Comparison of ENCODE assay signal across 6 cellular contexts in the genomic region with DNA sequence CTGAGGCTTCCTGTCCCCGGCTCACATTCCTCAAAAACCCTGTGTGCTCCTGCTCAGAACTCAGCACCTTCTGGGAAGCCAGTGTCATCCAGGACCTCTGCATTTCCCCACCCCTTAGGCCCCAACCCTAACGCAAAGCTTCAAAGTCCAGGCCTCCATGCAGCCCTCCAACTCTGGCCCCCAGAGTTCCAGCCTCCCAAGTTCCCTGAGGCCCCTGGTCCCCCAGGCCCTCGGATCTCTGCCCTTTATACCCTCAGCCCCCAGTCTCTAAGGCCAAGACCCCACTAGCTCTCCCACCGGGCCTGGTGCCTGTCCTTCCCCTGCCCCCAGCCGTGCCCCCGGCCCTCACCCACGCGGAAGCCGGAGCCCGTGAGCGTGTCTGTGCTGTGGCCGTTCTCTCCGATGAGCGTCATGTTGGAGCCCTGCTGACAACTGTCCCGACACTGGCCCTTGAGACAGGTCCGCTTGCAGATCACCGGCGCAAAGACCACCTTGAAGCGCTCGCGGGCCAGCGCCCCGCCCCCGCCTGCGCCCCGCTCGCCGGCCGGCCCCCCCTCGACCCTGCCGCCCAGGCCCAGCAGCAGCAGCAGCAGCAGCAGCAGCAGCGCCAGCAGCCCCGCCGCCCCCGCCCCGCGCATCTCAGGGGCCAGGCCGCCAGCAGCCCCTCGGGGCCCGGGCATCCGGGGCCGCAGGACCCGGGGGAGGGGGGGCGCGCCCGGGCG. TPM values are rescaled to one million over a fixed set of nuclear protein-coding genes. Genes with fewer than 3 reads are reported as not detected.
DNase-seq lines count a peak whose midpoint lies in the region; ATAC-seq and TF ChIP-seq lines count a peak whose summit lies in the region.

No MANE protein-coding gene starts in this region.

- CTCF ChIA-PET in PC-3 (lab: Charles Lee), result interaction anchor here (0.6 kb wide), 1 partner anchor 91 kb away, joined by 5 read pairs; no protein-coding TSS in a partner anchor

- H2AFZ ChIP-seq in PC-3 (ENCODE audit: low read length), result no peak overlapping the region; the same call in 1 of the 2 replicates

- H3K9ac ChIP-seq in PC-3 (ENCODE audit: low read length), result peak overlapping the region; percentile 56

- H3K9me2 ChIP-seq in PC-3 (replicated peaks; ENCODE audit: low read length), result no peaks in the 10 kb centered on the region

- peak overlapping the region; percentile 89 to 93 for H3K27ac Mint-ChIP-seq in effector memory CD8-positive, alpha-beta T cell

- TF ChIP-seq CTCF in PC-3 (conservative IDR thresholded peaks at IDR 0.05; ENCODE audit: low read depth, low read length), result no peak
- no peak for TF ChIP-seq CTCF in gastrocnemius medialis (IDR thresholded peaks at IDR 0.05 in 4 of 5, conservative IDR thresholded peaks at IDR 0.05 in 1 of 5)

- BruUV-seq in PC-3 (replicated peaks; lab: Mats Ljungman, UMichigan), result no TSS peak

- peaks cover 9% of the 10 kb centered on the region for H3K36me3 Mint-ChIP-seq in effector memory CD8-positive, alpha-beta T cell (ENCODE audit: insufficient read depth)

- H4K20me1 ChIP-seq in PC-3 (ENCODE audit: low read length), result no peaks in the 10 kb centered on the region

- H3K27me3 ChIP-seq in PC-3 (ENCODE audit: low read length), result no peaks in the 10 kb centered on the region
- H3K27me3 ChIP-seq in gastrocnemius medialis, result no peaks in the 10 kb centered on the region

- no peaks in the 10 kb centered on the region for H3K27me3 Mint-ChIP-seq in effector memory CD8-positive, alpha-beta T cell

- H3K36me3 ChIP-seq in PC-3 (ENCODE audit: low read depth, low read length) (no peaks in the 10 kb centered on the region), gastrocnemius medialis (no peaks in the 10 kb centered on the region)

- H3K27ac ChIP-seq in PC-3 (ENCODE audit: low read length), result peak overlapping the region; percentile 80
- H3K27ac ChIP-seq in gastrocnemius medialis, result peak overlapping the region; percentile 95 to 99 (median 97)

- intact Hi-C loops in PC-3 (cut with micrococcal nuclease), result no loop called here
- intact Hi-C loops in gastrocnemius medialis (cut with DNase I; ENCODE audit: low total_unique reads), result loop anchor here (1.0 kb wide), 1 partner anchor 17 kb away; no protein-coding TSS in a partner anchor

- POLR2A ChIA-PET in PC-3 (lab: Charles Lee; ENCODE audit: unreplicated experiment), result no interaction called here

- no peak for DNase-seq in PC-3
- no peak for DNase-seq in effector memory CD8-positive, alpha-beta T cell
- no peak for DNase-seq in gastrocnemius medialis
- no peak for DNase-seq in HuH-7 (ENCODE audit: low spot score)
- no peak for DNase-seq in superior temporal gyrus (ENCODE audit: extremely low spot score)

- in situ Hi-C loops in gastrocnemius medialis (cut with MboI; ENCODE audit: low sequenced_read_pairs in 4 of 4), result no loop called here

- peaks cover 12% of the 10 kb centered on the region for H3F3A ChIP-seq in PC-3 (ENCODE audit: low read length, unreplicated experiment)

- H3K9me3 ChIP-seq in PC-3 (ENCODE audit: low read length), result no peaks in the 10 kb centered on the region
- no peaks in the 10 kb centered on the region for H3K9me3 ChIP-seq in gastrocnemius medialis

- H3K4me1 ChIP-seq in PC-3 (ENCODE audit: insufficient read depth, low read length) (peaks cover 59% of the 10 kb centered on the region), gastrocnemius medialis (peaks cover 61% of the 10 kb centered on the region in 2 donors)

- TF ChIP-seq POLR2A in gastrocnemius medialis (IDR thresholded peaks at IDR 0.05), result no peak

- H3K9me3 Mint-ChIP-seq in effector memory CD8-positive, alpha-beta T cell, result no peaks in the 10 kb centered on the region

- peak overlapping the region; percentile 93 for H3K4me2 ChIP-seq in PC-3 (ENCODE audit: low read length)

- peaks cover 49 to 50% of the 10 kb centered on the region in 2 donors for H3K4me1 Mint-ChIP-seq in effector memory CD8-positive, alpha-beta T cell (ENCODE audit: low read depth in 2 of 2)

- H3K4me3 ChIP-seq in PC-3 (ENCODE audit: low read length), result peak overlapping the region; percentile 68
- H3K4me3 ChIP-seq in gastrocnemius medialis, result peak overlapping the region; percentile 55 to 70 (median 63)

- peaks cover 27% of the 10 kb centered on the region for H3K79me2 ChIP-seq in PC-3 (ENCODE audit: low read length)

- peak overlapping the region; percentile 82 to 85 for H3K4me3 Mint-ChIP-seq in effector memory CD8-positive, alpha-beta T cell

- ATAC-seq in PC-3 (no peak), gastrocnemius medialis (no peak), GM21723 (IDR thresholded peaks at IDR 0.05; ENCODE audit: unreplicated experiment) (no peak)
- no peak for ATAC-seq in effector memory CD8-positive, alpha-beta T cell (replicated peaks)

RNA-seq across cellular contexts. Expression of a gene that starts 0.7 kb away (rescaled TPM):
- total RNA-seq in PC-3 (2014; rRNA removed) (197 and 233 TPM in 2 replicates), gastrocnemius medialis (10 to 100 TPM; 18.5 to 56.6 (median 35.6) TPM)

RNA-seq across cellular contexts. Expression of a gene that starts 12.8 kb away (rescaled TPM):
- total RNA-seq in PC-3 (2014; rRNA removed) (126 and 206 TPM in 2 replicates), gastrocnemius medialis (10 to 100 TPM; 54.7 to 99.4 (median 75.3) TPM)

RNA-seq across cellular contexts. Expression of a gene that starts 14.9 kb away (rescaled TPM):
- total RNA-seq in PC-3 (2014; rRNA removed), result 76.3 and 87.7 TPM in 2 replicates
- 100 to 1,000 TPM in 3 of 4 donors, 10 to 100 TPM in 1; 86.6 to 154 (median 119) TPM for total RNA-seq in gastrocnemius medialis

RNA-seq across cellular contexts. Expression of a gene that starts 18.4 kb away (rescaled TPM):
- total RNA-seq in PC-3 (2014; rRNA removed), result 126 and 200 TPM in 2 replicates
- 100 to 1,000 TPM; 191 to 374 (median 250) TPM for total RNA-seq in gastrocnemius medialis

RNA-seq across cellular contexts. Expression of a gene that starts 32.6 kb away (rescaled TPM):
- total RNA-seq in PC-3 (2014; rRNA removed), result 201 and 262 TPM in 2 replicates
- 100 to 1,000 TPM; 120 to 162 (median 133) TPM for total RNA-seq in gastrocnemius medialis
